In the genomic region with DNA sequence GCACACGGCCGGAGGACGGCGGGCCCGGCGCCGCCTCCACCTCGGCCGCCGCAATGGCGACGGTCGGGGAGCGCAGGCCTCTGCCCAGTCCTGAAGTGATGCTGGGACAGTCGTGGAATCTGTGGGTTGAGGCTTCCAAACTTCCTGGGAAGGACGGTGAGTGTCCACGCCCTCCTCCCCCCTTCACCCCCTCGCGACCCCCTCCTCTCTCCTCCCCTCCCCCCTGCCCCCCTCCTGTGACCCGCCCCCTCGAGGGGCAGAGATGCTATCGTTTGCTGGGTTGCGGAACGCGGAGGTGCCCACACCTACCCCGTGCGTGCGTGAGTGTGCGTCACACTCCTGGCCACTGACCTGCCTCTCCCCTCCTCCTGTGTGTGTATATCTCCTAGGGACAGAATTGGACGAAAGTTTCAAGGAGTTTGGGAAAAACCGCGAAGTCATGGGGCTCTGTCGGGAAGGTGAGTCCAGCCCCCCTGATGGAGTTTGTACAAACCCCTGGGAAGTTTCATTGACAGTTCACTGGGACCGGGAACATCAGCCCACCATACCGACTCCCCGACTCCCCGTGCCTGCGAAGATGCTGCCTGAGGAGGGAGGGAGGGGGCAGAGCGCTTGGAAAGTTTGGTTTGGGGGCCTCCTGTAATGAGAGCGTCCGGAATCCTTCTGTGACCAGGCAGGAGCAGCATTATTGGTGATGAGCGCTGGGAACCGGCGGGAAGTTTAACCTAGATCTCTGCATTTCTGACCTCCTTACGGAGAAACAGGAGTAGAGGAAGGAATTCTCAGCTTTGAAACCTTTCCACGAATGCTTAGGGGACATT, we compare ENCODE assay signal across 8 cellular contexts. TPM values are rescaled to one million over a fixed set of nuclear protein-coding genes. Genes with fewer than 3 reads are reported as not detected.
DNase-seq lines count a peak whose midpoint lies in the region; ATAC-seq and TF ChIP-seq lines count a peak whose summit lies in the region.

No MANE protein-coding gene starts in this region.

- H3K27ac ChIP-seq in BLaER1 (peak overlapping the region; percentile 93), MM.1S (ENCODE audit: low read length) (no peak overlapping the region)

- H3K4me3 Mint-ChIP-seq in natural killer cell, result peak overlapping the region; percentile 89
- peak overlapping the region; percentile 86 to 87 for H3K4me3 Mint-ChIP-seq in stimulated activated naive CD8-positive, alpha-beta T cell treated with anti-CD3 and anti-CD28 coated beads, Interleukin-15, amount 100 ng/mL, for 72 hours

- H3K36me3 Mint-ChIP-seq in natural killer cell, result no peaks in the 10 kb centered on the region

- H3K4me3 ChIP-seq in BLaER1 (peak overlapping the region; percentile 92), MM.1S (ENCODE audit: low read length) (peak overlapping the region; percentile 44)

- no peaks in the 10 kb centered on the region for H3K27me3 Mint-ChIP-seq in natural killer cell (ENCODE audit: low read depth in 2 of 2)
- H3K27me3 Mint-ChIP-seq in stimulated activated naive CD8-positive, alpha-beta T cell treated with anti-CD3 and anti-CD28 coated beads, Interleukin-15, amount 100 ng/mL, for 72 hours, result no peaks in the 10 kb centered on the region

- DNase-seq in MM.1S, result no peak
- peak; percentile 36 for DNase-seq in activated T-cell treated with anti-CD3 and anti-CD28 coated beads for 4 hours
- DNase-seq in natural killer cell, result peak; percentile 42
- DNase-seq in stimulated activated naive CD8-positive, alpha-beta T cell treated with anti-CD3 and anti-CD28 coated beads, Interleukin-15, amount 100 ng/mL, for 72 hours, result peak in 1 of 2 donors; percentile 49
- DNase-seq in epidermal melanocyte (ENCODE audit: insufficient read length, low spot score), result no peak

- H3K79me2 ChIP-seq in MM.1S (ENCODE audit: low read length), result peaks cover 37% of the 10 kb centered on the region

- H3K36me3 ChIP-seq in BLaER1, result peaks cover 34% of the 10 kb centered on the region
- peaks cover 7% of the 10 kb centered on the region; the same call in 1 of the 2 replicates for H3K36me3 ChIP-seq in MM.1S (replicated peaks; ENCODE audit: insufficient read depth, low read length)

- H3K27ac Mint-ChIP-seq in natural killer cell, result peak overlapping the region; percentile 90 to 96
- peak overlapping the region; percentile 92 to 99 for H3K27ac Mint-ChIP-seq in stimulated activated naive CD8-positive, alpha-beta T cell treated with anti-CD3 and anti-CD28 coated beads, Interleukin-15, amount 100 ng/mL, for 72 hours

- ATAC-seq in GM21576 (IDR thresholded peaks at IDR 0.05; ENCODE audit: unreplicated experiment), result peak; percentile 15
- ATAC-seq in esophagus mucosa, result peak; percentile 72
- peak; percentile 32 to 57 (median 39) for ATAC-seq in natural killer cell
- ATAC-seq in stimulated activated naive CD8-positive, alpha-beta T cell treated with anti-CD3 and anti-CD28 coated beads, Interleukin-15, amount 100 ng/mL, for 72 hours, result peak; percentile 66

- H3K4me2 ChIP-seq in BLaER1 (peak overlapping the region; percentile 92), MM.1S (ENCODE audit: low read depth, low read length) (peak overlapping the region; percentile 65)

- no peaks in the 10 kb centered on the region for H3K9me2 ChIP-seq in MM.1S (replicated peaks; ENCODE audit: insufficient read depth, low read length)

- H2AFZ ChIP-seq in MM.1S (ENCODE audit: low read length), result no peak overlapping the region

- H3K9me3 ChIP-seq in BLaER1 (no peaks in the 10 kb centered on the region), MM.1S (replicated peaks; ENCODE audit: insufficient read depth, low read length) (no peaks in the 10 kb centered on the region)

- H3K27me3 ChIP-seq in BLaER1 (no peaks in the 10 kb centered on the region), MM.1S (replicated peaks; ENCODE audit: insufficient read depth, low read length) (no peaks in the 10 kb centered on the region)

- peak overlapping the region; percentile 94 for H3K9ac ChIP-seq in BLaER1
- peak overlapping the region; percentile 32; the same call in 1 of the 2 replicates for H3K9ac ChIP-seq in MM.1S (ENCODE audit: low read length)

- H4K20me1 ChIP-seq in BLaER1 (peaks cover 91% of the 10 kb centered on the region), MM.1S (ENCODE audit: insufficient read depth, low read length) (no peaks in the 10 kb centered on the region)

- H3K4me1 ChIP-seq in BLaER1, result peaks cover 37% of the 10 kb centered on the region
- peaks cover 21% of the 10 kb centered on the region for H3K4me1 ChIP-seq in MM.1S (ENCODE audit: low read length)

- H3K9me3 Mint-ChIP-seq in natural killer cell, result no peaks in the 10 kb centered on the region
- H3K9me3 Mint-ChIP-seq in stimulated activated naive CD8-positive, alpha-beta T cell treated with anti-CD3 and anti-CD28 coated beads, Interleukin-15, amount 100 ng/mL, for 72 hours, result no peaks in the 10 kb centered on the region

- intact Hi-C loops in natural killer cell (cut with micrococcal nuclease), result loop anchor here (1.0 to 5.0 kb wide), 3 partner anchors 49 to 109 kb away; a partner anchor contains a TSS

- TF ChIP-seq CTCF in MM.1S (IDR thresholded peaks at IDR 0.05; ENCODE audit: low read length) (no peak), natural killer cell (IDR thresholded peaks at IDR 0.05) (no peak)

- peaks cover 45 to 56% of the 10 kb centered on the region in 2 donors for H3K4me1 Mint-ChIP-seq in natural killer cell
- peaks cover 36% of the 10 kb centered on the region for H3K4me1 Mint-ChIP-seq in stimulated activated naive CD8-positive, alpha-beta T cell treated with anti-CD3 and anti-CD28 coated beads, Interleukin-15, amount 100 ng/mL, for 72 hours

- H3F3A ChIP-seq in MM.1S (ENCODE audit: insufficient read depth, low read length), result peaks cover 25% of the 10 kb centered on the region

RNA-seq across cellular contexts. Expression of a gene that starts 0.8 kb away (rescaled TPM):
- not detected for total RNA-seq in esophagus mucosa
- total RNA-seq in natural killer cell, result 1 to 10 TPM in 2 of 3 donors, not detected in 1; 3.6 to 8.0 TPM

RNA-seq across cellular contexts. Expression of a gene that starts 49.3 kb away (rescaled TPM):
- total RNA-seq in esophagus mucosa (21.9 TPM), natural killer cell (100 to 1,000 TPM; 126 to 176 (median 146) TPM)

RNA-seq across cellular contexts. Expression of a gene that starts 49.4 kb away (rescaled TPM):
- 70.6 TPM for total RNA-seq in esophagus mucosa
- total RNA-seq in natural killer cell, result 10 to 100 TPM; 30.3 to 35.8 (median 32.5) TPM

Comparison
In these comparisons a context has a peak if more than half of its experiments do, and no peak if none do; other contexts are left out.
1. ATAC-seq: peak in every context shown above with its lines; median percentile 72 in esophagus mucosa; 66 in stimulated activated naive CD8-positive, alpha-beta T cell treated with anti-CD3 and anti-CD28 coated beads, Interleukin-15, amount 100 ng/mL, for 72 hours; 39 in natural killer cell; 15 in GM21576.
2. DNase-seq: peak in activated T-cell treated with anti-CD3 and anti-CD28 coated beads for 4 hours (single experiment) and natural killer cell (single experiment); none in MM.1S (single experiment) and epidermal melanocyte (single experiment).